7 cellular contexts compared by ENCODE assay signal in genomic region chr17:74759941-74760340, GRCh38. TPM values are rescaled to one million over a fixed set of nuclear protein-coding genes. Genes with fewer than 3 reads are reported as not detected.
DNase-seq lines count a peak whose midpoint lies in the region; TF ChIP-seq lines count a peak whose summit lies in the region.

No MANE protein-coding gene starts in this region.

- no peak overlapping the region for H4K91ac ChIP-seq in H9 (ENCODE audit: insufficient read length, low read depth, low read length)

- H3K36me3 ChIP-seq in effector memory CD4-positive, alpha-beta T cell (ENCODE audit: control insufficient read depth, insufficient read depth, low read length), result peaks cover 24% of the 10 kb centered on the region
- no peaks in the 10 kb centered on the region for H3K36me3 ChIP-seq in osteoblast (ENCODE audit: insufficient read depth, low read length)

- peaks cover 0 to 7% (median 5%) of the 10 kb centered on the region in 3 experiments; a peak in 5 of 7 replicates for H3K36me3 Mint-ChIP-seq in H9 (ENCODE audit: insufficient read depth in 1 of 3, low read depth in 3 of 3)

- no peak overlapping the region for H3K9ac ChIP-seq in H9 (ENCODE audit: extremely low read depth, insufficient read length, low read length)

- H3K4me3 Mint-ChIP-seq in H9, result peak overlapping the region; percentile 32 to 33; a peak in 3 of 5 replicates

- WGBS in H9 (ENCODE audit: extremely low coverage, insufficient read length, low lambda C conversion rate), result no CpG with 5 or more reads among the region's 10 CpGs

- H3K4me1 ChIP-seq in H9 (ENCODE audit: insufficient read depth, low read length), result peaks cover 11% of the 10 kb centered on the region; the same call in 1 of the 2 replicates
- peaks cover 58% of the 10 kb centered on the region for H3K4me1 ChIP-seq in effector memory CD4-positive, alpha-beta T cell (ENCODE audit: control insufficient read depth, insufficient read depth, low read length, poor library complexity, severe bottlenecking)
- H3K4me1 ChIP-seq in osteoblast (ENCODE audit: insufficient read depth, low read length), result peaks cover 35% of the 10 kb centered on the region

- H2BK20ac ChIP-seq in H9 (ENCODE audit: low read depth, low read length, poor library complexity, severe bottlenecking), result no peak overlapping the region

- no peak overlapping the region for H3K18ac ChIP-seq in H9 (ENCODE audit: insufficient read length, low read depth, low read length)

- no peak overlapping the region for H4K8ac ChIP-seq in H9 (replicated peaks; ENCODE audit: insufficient read length, low read depth, low read length)

- no peak overlapping the region for H3T11ph ChIP-seq in H9 (ENCODE audit: low read length)

- no peak for DNase-seq in H9
- peak; percentile 37 for DNase-seq in NCI-H82 treated with DMSO at 0.1 percent for 48 hours (lab: John Stamatoyannopoulos, UW; ENCODE audit: unreplicated experiment)
- no peak for DNase-seq in effector memory CD4-positive, alpha-beta T cell
- peak; percentile 66 for DNase-seq in osteoblast (ENCODE audit: insufficient read length, low spot score, missing footprints)
- no peak for DNase-seq in GM10266 (ENCODE audit: extremely low spot score)
- no peak for DNase-seq in H4 (ENCODE audit: low spot score)
- DNase-seq in NCI-H446 treated with DMSO at 0.1 percent for 48 hours (lab: John Stamatoyannopoulos, UW), result no peak

- no peak overlapping the region for H3K23ac ChIP-seq in H9 (ENCODE audit: insufficient read length, low read depth, low read length)

- TF ChIP-seq CTCF in H9 (conservative IDR thresholded peaks at IDR 0.05) (no peak), osteoblast (IDR thresholded peaks at IDR 0.05; ENCODE audit: extremely low read depth, low read depth, low read length) (no peak), GM10266 (IDR thresholded peaks at IDR 0.05; ENCODE audit: control insufficient read depth, insufficient read depth, low read depth, missing control alignments) (no peak)

- H2BK15ac ChIP-seq in H9 (ENCODE audit: low read depth, low read length), result no peak overlapping the region

- no peak overlapping the region for H2BK5ac ChIP-seq in H9 (ENCODE audit: insufficient read length, low read length)

- H3K27me3 ChIP-seq in H9 (ENCODE audit: insufficient read depth, low read length), result no peaks in the 10 kb centered on the region
- no peaks in the 10 kb centered on the region for H3K27me3 ChIP-seq in effector memory CD4-positive, alpha-beta T cell (replicated peaks; ENCODE audit: control insufficient read depth, insufficient read depth, low read length, poor library complexity, severe bottlenecking)
- no peaks in the 10 kb centered on the region for H3K27me3 ChIP-seq in osteoblast (ENCODE audit: insufficient read depth, low read length)

- H3K9me3 ChIP-seq in H9 (ENCODE audit: control insufficient read depth, low read depth, low read length) (no peaks in the 10 kb centered on the region), osteoblast (ENCODE audit: low read depth, low read length) (no peaks in the 10 kb centered on the region)
- H3K9me3 ChIP-seq in effector memory CD4-positive, alpha-beta T cell (ENCODE audit: control insufficient read depth, low read length), result no peaks in the 10 kb centered on the region

- no peak overlapping the region for H4K5ac ChIP-seq in H9 (ENCODE audit: insufficient read length, low read depth, low read length)

- peaks cover 8% of the 10 kb centered on the region for H3K79me1 ChIP-seq in H9 (ENCODE audit: insufficient read depth, low read depth, low read length, poor library complexity, severe bottlenecking)

- H3K79me2 ChIP-seq in H9 (ENCODE audit: insufficient read depth, low read length) (peaks cover under 1% of the 10 kb centered on the region; the same call in 1 of the 2 replicates), osteoblast (ENCODE audit: insufficient read depth, low read length) (peaks cover 31% of the 10 kb centered on the region)

- 0 out of 2 replicates have a peak overlapping the region, but pooled peaks have one; percentile 6 for H3K14ac ChIP-seq in H9 (ENCODE audit: insufficient read depth, low read length)

- no peaks in the 10 kb centered on the region for H3K9me3 Mint-ChIP-seq in H9

- H3K27ac ChIP-seq in H9 (ENCODE audit: insufficient read length, low read depth, low read length), result no peak overlapping the region
- H3K27ac ChIP-seq in effector memory CD4-positive, alpha-beta T cell (ENCODE audit: insufficient read depth, low read length, poor library complexity, severe bottlenecking), result peak overlapping the region; percentile 58
- no peak overlapping the region for H3K27ac ChIP-seq in osteoblast (ENCODE audit: low read depth, low read length)

- no peak overlapping the region for H3K4me2 ChIP-seq in H9 (ENCODE audit: insufficient read depth, insufficient read length, low read length)
- no peak overlapping the region for H3K4me2 ChIP-seq in osteoblast (ENCODE audit: insufficient read depth, low read length)

- peak overlapping the region; percentile 62 to 97 (median 96); a peak in 4 of 7 replicates for H3K27ac Mint-ChIP-seq in H9

- no peak overlapping the region for H2BK120ac ChIP-seq in H9 (ENCODE audit: low read depth, low read length, poor library complexity, severe bottlenecking)

- no peaks in the 10 kb centered on the region for H3K27me3 Mint-ChIP-seq in H9 (ENCODE audit: low read depth)

- H2BK12ac ChIP-seq in H9 (ENCODE audit: insufficient read length, low read depth, low read length), result no peak overlapping the region

- H2AK5ac ChIP-seq in H9 (ENCODE audit: insufficient read length, low read length), result no peak overlapping the region

- peaks cover 53 to 79% of the 10 kb centered on the region in 2 experiments for H3K4me1 Mint-ChIP-seq in H9

- no peak overlapping the region for H3K4ac ChIP-seq in H9 (ENCODE audit: low read depth, low read length)

- no peaks in the 10 kb centered on the region for H3K23me2 ChIP-seq in H9 (ENCODE audit: insufficient read length, low read depth, low read length, poor library complexity, severe bottlenecking)

- H4K20me1 ChIP-seq in H9 (ENCODE audit: control insufficient read depth, insufficient read depth, insufficient read length), result no peaks in the 10 kb centered on the region
- H4K20me1 ChIP-seq in osteoblast (ENCODE audit: insufficient read depth, low read length), result peaks cover 21% of the 10 kb centered on the region

- H2AFZ ChIP-seq in H9 (ENCODE audit: low read length), result no peak overlapping the region
- H2AFZ ChIP-seq in osteoblast (ENCODE audit: low read length), result no peak overlapping the region

- H3K56ac ChIP-seq in H9 (ENCODE audit: insufficient read length, low read depth, low read length), result no peak overlapping the region

- peak overlapping the region; percentile 22 for H3K4me3 ChIP-seq in effector memory CD4-positive, alpha-beta T cell (ENCODE audit: insufficient read depth, low read depth, low read length, poor library complexity, severe bottlenecking)
- no peak overlapping the region for H3K4me3 ChIP-seq in osteoblast (ENCODE audit: insufficient read depth, low read length)

RNA-seq across cellular contexts. Expression of gene NHERF1, which starts 11.5 kb away (rescaled TPM):
- 74.4 and 78.7 TPM in 2 replicates for total RNA-seq in H9 (2021)
- total RNA-seq in osteoblast, result 15.9 and 22.1 TPM in 2 replicates
- 28.2 and 34.0 TPM in 2 replicates for total RNA-seq in H4 (2014; rRNA removed; shearing (Covaris generic))

RNA-seq across cellular contexts. Expression of gene NAT9, which starts 16.2 kb away (rescaled TPM):
- total RNA-seq in H9 (2021), result 53.5 and 63.5 TPM in 2 replicates
- total RNA-seq in osteoblast, result 33.0 and 35.1 TPM in 2 replicates
- 25.3 and 35.8 TPM in 2 replicates for total RNA-seq in H4 (2014; rRNA removed; shearing (Covaris generic))

RNA-seq across cellular contexts. Expression of gene RAB37, which starts 22.9 kb away (rescaled TPM):
- total RNA-seq in H9 (2021) (2.5 and 3.6 TPM in 2 replicates), osteoblast (under 0.01 and 0.36 TPM in 2 replicates)
- total RNA-seq in H4 (2014; rRNA removed; shearing (Covaris generic)), result not detected in 2 replicates

RNA-seq across cellular contexts. Expression of gene CD300LF, which starts 47.2 kb away (rescaled TPM):
- total RNA-seq in H9 (2021), result not detected in 2 replicates
- not detected in 2 replicates for total RNA-seq in osteoblast
- total RNA-seq in H4 (2014; rRNA removed; shearing (Covaris generic)), result not detected in 2 replicates

Comparison
In these comparisons a context has a peak if more than half of its experiments do, and no peak if none do; other contexts are left out.
1. DNase-seq: peak in NCI-H82 treated with DMSO at 0.1 percent for 48 hours (single experiment) and osteoblast (single experiment); none in H9 (single experiment), effector memory CD4-positive, alpha-beta T cell (0 of 3), GM10266 (single experiment), H4 (single experiment) and NCI-H446 treated with DMSO at 0.1 percent for 48 hours (single experiment).